ENCODE assay signal across 17 cellular contexts in genomic region chr3:119360046-119360445, GRCh38.
A peak's percentile ranks its signal among the peaks of the same experiment; 100 is the strongest.
DNase-seq lines count a peak whose midpoint lies in the region; ATAC-seq and TF ChIP-seq lines count a peak whose summit lies in the region.
"Had no signal": no experiment of that assay in that cellular context is flagged by ENCODE, and none has a peak within 500 bp of the region (broad histone marks: within the 10 kb centered on the region; RNA-seq: fewer than 3 reads in every experiment).

No MANE protein-coding gene starts in this region.

- H3K36me3 ChIP-seq in endodermal cell (ENCODE audit: control insufficient read depth, insufficient read depth, low read length) (no peaks in the 10 kb centered on the region), neural progenitor cell (no peaks in the 10 kb centered on the region)
- H3K36me3 ChIP-seq: BE2C had no signal

- 71 to 78% methylated on average over 2 to 5 of the region's 5 CpGs for WGBS in endodermal cell (ENCODE audit: insufficient coverage in 1 of 2, insufficient read length in 1 of 2), 2 experiments

- POLR2A ChIA-PET in activated CD8-positive, alpha-beta T cell treated with anti-CD3 and anti-CD28 coated beads, Interleukin-2, amount 10 ng/mL, durations not matched to agents 7 days and 5 days (lab: Charles Lee) = no interaction called here

- H3K9ac ChIP-seq in endodermal cell (ENCODE audit: extremely low read depth, low read length, poor library complexity, severe bottlenecking) (no peak overlapping the region), neural progenitor cell (no peak overlapping the region)

- CTCF ChIA-PET in activated CD8-positive, alpha-beta T cell treated with anti-CD3 and anti-CD28 coated beads, Interleukin-2, amount 10 ng/mL, durations not matched to agents 7 days and 5 days (lab: Charles Lee) = no interaction called here

- no peak overlapping the region for H3K27ac ChIP-seq in endodermal cell (ENCODE audit: low read depth, low read length)
- no peak overlapping the region for H3K27ac ChIP-seq in neural progenitor cell
- H3K27ac ChIP-seq: spleen had no signal

- no peaks in the 10 kb centered on the region for H4K20me1 ChIP-seq in neural progenitor cell (ENCODE audit: low read depth)

- H3K4me2 ChIP-seq in neural progenitor cell = no peak overlapping the region

- no peak overlapping the region for H3K4me3 ChIP-seq in endodermal cell (ENCODE audit: low read length)
- H3K4me3 ChIP-seq in neural progenitor cell = no peak overlapping the region
- H3K4me3 ChIP-seq: spleen had no signal

- no peak for DNase-seq in endodermal cell
- DNase-seq in neural progenitor cell (ENCODE audit: low spot score) = no peak
- DNase-seq in ACHN = no peak
- DNase-seq in natural killer cell treated with Interleukin-12 subunit alpha and Interleukin-12 subunit beta and Interleukin-15 and Interleukin-18, amount 100 ng/mL, for 72 hours (ENCODE audit: low spot score) = no peak
- no peak for DNase-seq in activated CD8-positive, alpha-beta T cell treated with anti-CD3 and anti-CD28 coated beads, Interleukin-2, amount 10 ng/mL, durations not matched to agents 7 days and 5 days
- DNase-seq: activated naive CD8-positive, alpha-beta T cell treated with anti-CD3 and anti-CD28 coated beads for 36 hours; activated T-cell treated with anti-CD3 and anti-CD28 coated beads for 4 hours; BE2C; DMS79; effector memory CD8-positive, alpha-beta T cell; spleen; stimulated activated naive CD8-positive, alpha-beta T cell treated with anti-CD3 and anti-CD28 coated beads, Interleukin-15, Interleukin-2, amounts not matched to agents 100 U/mL and 50 U/mL, for 24 hours had no signal

- no peak overlapping the region for H3K4me3 Mint-ChIP-seq in endodermal cell
- H3K4me3 Mint-ChIP-seq in neural progenitor cell = no peak overlapping the region
- no peak overlapping the region for H3K4me3 Mint-ChIP-seq in natural killer cell treated with Interleukin-12 subunit alpha and Interleukin-12 subunit beta and Interleukin-15 and Interleukin-18, amount 100 ng/mL, for 72 hours
- no peak overlapping the region for H3K4me3 Mint-ChIP-seq in activated CD8-positive, alpha-beta T cell treated with anti-CD3 and anti-CD28 coated beads, Interleukin-2, amount 10 ng/mL, durations not matched to agents 7 days and 5 days
- H3K4me3 Mint-ChIP-seq: activated naive CD8-positive, alpha-beta T cell treated with anti-CD3 and anti-CD28 coated beads for 36 hours; effector memory CD8-positive, alpha-beta T cell; T-helper 1 cell treated with Interleukin-12 subunit alpha and Interleukin-12 subunit beta and Interleukin-4 antibody, amounts not matched to agents 30 μg/mL and 1 μg/mL, for 36 hours had no signal

- peak overlapping the region; percentile 81 for H3K27ac Mint-ChIP-seq in endodermal cell
- H3K27ac Mint-ChIP-seq in neural progenitor cell = peak overlapping the region; percentile 11
- no peak overlapping the region for H3K27ac Mint-ChIP-seq in natural killer cell treated with Interleukin-12 subunit alpha and Interleukin-12 subunit beta and Interleukin-15 and Interleukin-18, amount 100 ng/mL, for 72 hours
- H3K27ac Mint-ChIP-seq in activated CD8-positive, alpha-beta T cell treated with anti-CD3 and anti-CD28 coated beads, Interleukin-2, amount 10 ng/mL, durations not matched to agents 7 days and 5 days = no peak overlapping the region
- H3K27ac Mint-ChIP-seq: activated naive CD8-positive, alpha-beta T cell treated with anti-CD3 and anti-CD28 coated beads for 36 hours; effector memory CD8-positive, alpha-beta T cell; T-helper 1 cell treated with Interleukin-12 subunit alpha and Interleukin-12 subunit beta and Interleukin-4 antibody, amounts not matched to agents 30 μg/mL and 1 μg/mL, for 36 hours had no signal

- ATAC-seq in GM18909 (IDR thresholded peaks at IDR 0.05; ENCODE audit: poor library complexity, unreplicated experiment) (peak; percentile 26), HG03342 (IDR thresholded peaks at IDR 0.05; ENCODE audit: unreplicated experiment) (peak; percentile 24), HG02763 (IDR thresholded peaks at IDR 0.05; ENCODE audit: unreplicated experiment) (no peak)
- no peak for ATAC-seq in natural killer cell treated with Interleukin-12 subunit alpha and Interleukin-12 subunit beta and Interleukin-15 and Interleukin-18, amount 100 ng/mL, for 72 hours
- ATAC-seq in activated CD8-positive, alpha-beta T cell treated with anti-CD3 and anti-CD28 coated beads, Interleukin-2, amount 10 ng/mL, durations not matched to agents 7 days and 5 days = no peak
- ATAC-seq: effector memory CD8-positive, alpha-beta T cell; HepG2; stimulated activated naive CD8-positive, alpha-beta T cell treated with anti-CD3 and anti-CD28 coated beads, Interleukin-15, Interleukin-2, amounts not matched to agents 100 U/mL and 50 U/mL, for 24 hours had no signal

- no peaks in the 10 kb centered on the region for H3F3A ChIP-seq in neural progenitor cell (ENCODE audit: low read depth)

- no peaks in the 10 kb centered on the region for H3K36me3 Mint-ChIP-seq in endodermal cell (ENCODE audit: low read depth)
- H3K36me3 Mint-ChIP-seq in neural progenitor cell = no peaks in the 10 kb centered on the region
- H3K36me3 Mint-ChIP-seq in natural killer cell treated with Interleukin-12 subunit alpha and Interleukin-12 subunit beta and Interleukin-15 and Interleukin-18, amount 100 ng/mL, for 72 hours = no peaks in the 10 kb centered on the region
- no peaks in the 10 kb centered on the region for H3K36me3 Mint-ChIP-seq in activated CD8-positive, alpha-beta T cell treated with anti-CD3 and anti-CD28 coated beads, Interleukin-2, amount 10 ng/mL, durations not matched to agents 7 days and 5 days (ENCODE audit: low read depth)
- H3K36me3 Mint-ChIP-seq: activated naive CD8-positive, alpha-beta T cell treated with anti-CD3 and anti-CD28 coated beads for 36 hours had no signal

- in situ Hi-C loops in ACHN (cut with HindIII; ENCODE audit: low pct_ligation_motif_present, low pct_unique_long_range_greater_than_20kb, low sequenced_read_pairs) = no loop called here

- TF ChIP-seq CTCF in endodermal cell (conservative IDR thresholded peaks at IDR 0.05) (no peak), neural progenitor cell (IDR thresholded peaks at IDR 0.05) (no peak)

- H3K4me1 Mint-ChIP-seq in endodermal cell (peaks cover 22% of the 10 kb centered on the region), neural progenitor cell (peaks cover 23% of the 10 kb centered on the region)
- peaks cover 14 to 17% of the 10 kb centered on the region in 2 donors for H3K4me1 Mint-ChIP-seq in natural killer cell treated with Interleukin-12 subunit alpha and Interleukin-12 subunit beta and Interleukin-15 and Interleukin-18, amount 100 ng/mL, for 72 hours (ENCODE audit: low read depth in 2 of 2)
- H3K4me1 Mint-ChIP-seq in activated CD8-positive, alpha-beta T cell treated with anti-CD3 and anti-CD28 coated beads, Interleukin-2, amount 10 ng/mL, durations not matched to agents 7 days and 5 days (ENCODE audit: low read depth) = no peaks in the 10 kb centered on the region
- H3K4me1 Mint-ChIP-seq: activated naive CD8-positive, alpha-beta T cell treated with anti-CD3 and anti-CD28 coated beads for 36 hours had no signal

- H3K9me3 ChIP-seq in endodermal cell (ENCODE audit: control insufficient read depth, low read length) = no peaks in the 10 kb centered on the region
- H3K9me3 ChIP-seq in neural progenitor cell (ENCODE audit: low read depth) = no peaks in the 10 kb centered on the region
- H3K9me3 ChIP-seq: BE2C, spleen had no signal

- H3K9me3 Mint-ChIP-seq in endodermal cell (no peaks in the 10 kb centered on the region), neural progenitor cell (no peaks in the 10 kb centered on the region)
- no peaks in the 10 kb centered on the region for H3K9me3 Mint-ChIP-seq in natural killer cell treated with Interleukin-12 subunit alpha and Interleukin-12 subunit beta and Interleukin-15 and Interleukin-18, amount 100 ng/mL, for 72 hours
- no peaks in the 10 kb centered on the region for H3K9me3 Mint-ChIP-seq in activated CD8-positive, alpha-beta T cell treated with anti-CD3 and anti-CD28 coated beads, Interleukin-2, amount 10 ng/mL, durations not matched to agents 7 days and 5 days (ENCODE audit: insufficient read depth)
- H3K9me3 Mint-ChIP-seq: activated naive CD8-positive, alpha-beta T cell treated with anti-CD3 and anti-CD28 coated beads for 36 hours; effector memory CD8-positive, alpha-beta T cell; T-helper 1 cell treated with Interleukin-12 subunit alpha and Interleukin-12 subunit beta and Interleukin-4 antibody, amounts not matched to agents 30 μg/mL and 1 μg/mL, for 36 hours had no signal

- no peaks in the 10 kb centered on the region for H3K79me2 ChIP-seq in neural progenitor cell (ENCODE audit: low read depth)

- H3K27me3 Mint-ChIP-seq in endodermal cell (ENCODE audit: insufficient read depth) = no peaks in the 10 kb centered on the region
- H3K27me3 Mint-ChIP-seq in neural progenitor cell (ENCODE audit: insufficient read depth, low read depth) = peaks cover 3% of the 10 kb centered on the region
- no peaks in the 10 kb centered on the region for H3K27me3 Mint-ChIP-seq in natural killer cell treated with Interleukin-12 subunit alpha and Interleukin-12 subunit beta and Interleukin-15 and Interleukin-18, amount 100 ng/mL, for 72 hours
- H3K27me3 Mint-ChIP-seq in activated CD8-positive, alpha-beta T cell treated with anti-CD3 and anti-CD28 coated beads, Interleukin-2, amount 10 ng/mL, durations not matched to agents 7 days and 5 days (ENCODE audit: low read depth) = peaks cover 5% of the 10 kb centered on the region
- H3K27me3 Mint-ChIP-seq: activated naive CD8-positive, alpha-beta T cell treated with anti-CD3 and anti-CD28 coated beads for 36 hours; effector memory CD8-positive, alpha-beta T cell had no signal

- no peaks in the 10 kb centered on the region for H3K27me3 ChIP-seq in endodermal cell (ENCODE audit: control insufficient read depth, insufficient read depth, low read length, poor library complexity, severe bottlenecking)
- no peaks in the 10 kb centered on the region for H3K27me3 ChIP-seq in neural progenitor cell
- H3K27me3 ChIP-seq: BE2C, spleen had no signal

- H2AFZ ChIP-seq in neural progenitor cell (replicated peaks) = peak overlapping the region; percentile 75

- H3K4me1 ChIP-seq in endodermal cell (ENCODE audit: control insufficient read depth, insufficient read depth, low read length) = no peaks in the 10 kb centered on the region
- peaks cover 23% of the 10 kb centered on the region for H3K4me1 ChIP-seq in neural progenitor cell

Comparison
In these comparisons a context has a peak if more than half of its experiments do, and no peak if none do; other contexts are left out.
1. ATAC-seq: peak in GM18909 (single experiment) and HG03342 (single experiment); none in natural killer cell treated with Interleukin-12 subunit alpha and Interleukin-12 subunit beta and Interleukin-15 and Interleukin-18, amount 100 ng/mL, for 72 hours (0 of 2), activated CD8-positive, alpha-beta T cell treated with anti-CD3 and anti-CD28 coated beads, Interleukin-2, amount 10 ng/mL, durations not matched to agents 7 days and 5 days (single experiment) and HG02763 (single experiment).
2. H3K27ac Mint-ChIP-seq: peak in endodermal cell (single experiment) and neural progenitor cell (single experiment); none in natural killer cell treated with Interleukin-12 subunit alpha and Interleukin-12 subunit beta and Interleukin-15 and Interleukin-18, amount 100 ng/mL, for 72 hours (0 of 2) and activated CD8-positive, alpha-beta T cell treated with anti-CD3 and anti-CD28 coated beads, Interleukin-2, amount 10 ng/mL, durations not matched to agents 7 days and 5 days (single experiment).